ENCODE assay signal across 1 cellular context in the genomic region with DNA sequence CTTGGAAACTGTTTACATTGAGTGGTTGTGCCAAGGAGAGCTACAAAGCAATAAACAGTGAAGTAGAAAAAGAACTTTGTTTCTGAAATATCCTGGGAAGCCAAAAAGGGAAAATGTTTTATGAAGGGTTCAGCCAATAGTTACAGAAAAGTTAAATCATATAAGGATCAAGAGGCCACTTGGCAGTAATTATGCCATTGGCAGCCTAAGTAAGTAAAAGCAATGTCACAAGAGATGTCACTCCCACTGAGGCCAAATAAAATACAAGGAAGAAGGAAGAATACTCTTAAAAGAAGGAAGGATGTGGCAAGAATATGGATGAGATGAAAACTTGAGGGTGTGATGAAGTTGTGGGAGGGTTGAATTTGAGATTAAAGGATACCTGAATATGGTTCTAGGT.
TF ChIP-seq lines count a peak whose summit lies in the region.

No MANE protein-coding gene starts in this region.

TF ChIP-seq in K562, 482 proteins besides CTCF, POLR2A, EP300 and RAD21:
- TF ChIP-seq ARID2 (IDR thresholded peaks at IDR 0.05) (no peak), TAF1 (IDR thresholded peaks at IDR 0.05; ENCODE audit: control insufficient read depth, extremely low read depth, insufficient read depth, low read length, severe bottlenecking) (no peak), IRF2 (CRISPR knock-in tag; IDR thresholded peaks at IDR 0.05) (no peak), KLF1 (tag; IDR thresholded peaks at IDR 0.05) (no peak), ZFP1 (CRISPR knock-in tag; IDR thresholded peaks at IDR 0.05) (no peak), BHLHE40 (IDR thresholded peaks at IDR 0.05; ENCODE audit: low read length) (no peak), PHF20 (IDR thresholded peaks at IDR 0.05; ENCODE audit: partially characterized antibody) (no peak), SOX6 (IDR thresholded peaks at IDR 0.05) (no peak), ZNF197 (CRISPR knock-in tag; IDR thresholded peaks at IDR 0.05; ENCODE audit: low read depth) (no peak), FOXK2 (conservative IDR thresholded peaks at IDR 0.05 in 1 of 2, IDR thresholded peaks at IDR 0.05 in 1 of 2; ENCODE audit: low read depth in 2 of 2) (no peak), HEY1 (CRISPR knock-in tag; IDR thresholded peaks at IDR 0.05; ENCODE audit: borderline replicate concordance) (no peak), CREM (IDR thresholded peaks at IDR 0.05; ENCODE audit: low read depth) (no peak), HNRNPK (IDR thresholded peaks at IDR 0.05; ENCODE audit: low read depth, low read length, poor library complexity, severe bottlenecking) (no peak), MCM2 (IDR thresholded peaks at IDR 0.05; ENCODE audit: low read depth) (no peak)
- TF ChIP-seq, protein P1, sequence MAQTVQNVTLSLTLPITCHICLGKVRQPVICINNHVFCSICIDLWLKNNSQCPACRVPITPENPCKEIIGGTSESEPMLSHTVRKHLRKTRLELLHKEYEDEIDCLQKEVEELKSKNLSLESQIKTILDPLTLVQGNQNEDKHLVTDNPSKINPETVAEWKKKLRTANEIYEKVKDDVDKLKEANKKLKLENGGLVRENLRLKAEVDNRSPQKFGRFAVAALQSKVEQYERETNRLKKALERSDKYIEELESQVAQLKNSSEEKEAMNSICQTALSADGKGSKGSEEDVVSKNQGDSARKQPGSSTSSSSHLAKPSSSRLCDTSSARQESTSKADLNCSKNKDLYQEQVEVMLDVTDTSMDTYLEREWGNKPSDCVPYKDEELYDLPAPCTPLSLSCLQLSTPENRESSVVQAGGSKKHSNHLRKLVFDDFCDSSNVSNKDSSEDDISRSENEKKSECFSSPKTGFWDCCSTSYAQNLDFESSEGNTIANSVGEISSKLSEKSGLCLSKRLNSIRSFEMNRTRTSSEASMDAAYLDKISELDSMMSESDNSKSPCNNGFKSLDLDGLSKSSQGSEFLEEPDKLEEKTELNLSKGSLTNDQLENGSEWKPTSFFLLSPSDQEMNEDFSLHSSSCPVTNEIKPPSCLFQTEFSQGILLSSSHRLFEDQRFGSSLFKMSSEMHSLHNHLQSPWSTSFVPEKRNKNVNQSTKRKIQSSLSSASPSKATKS (CRISPR knock-in tag; IDR thresholded peaks at IDR 0.05) = no peak
- TF ChIP-seq, protein P2, sequence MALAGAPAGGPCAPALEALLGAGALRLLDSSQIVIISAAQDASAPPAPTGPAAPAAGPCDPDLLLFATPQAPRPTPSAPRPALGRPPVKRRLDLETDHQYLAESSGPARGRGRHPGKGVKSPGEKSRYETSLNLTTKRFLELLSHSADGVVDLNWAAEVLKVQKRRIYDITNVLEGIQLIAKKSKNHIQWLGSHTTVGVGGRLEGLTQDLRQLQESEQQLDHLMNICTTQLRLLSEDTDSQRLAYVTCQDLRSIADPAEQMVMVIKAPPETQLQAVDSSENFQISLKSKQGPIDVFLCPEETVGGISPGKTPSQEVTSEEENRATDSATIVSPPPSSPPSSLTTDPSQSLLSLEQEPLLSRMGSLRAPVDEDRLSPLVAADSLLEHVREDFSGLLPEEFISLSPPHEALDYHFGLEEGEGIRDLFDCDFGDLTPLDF (CRISPR knock-in tag; IDR thresholded peaks at IDR 0.05) = no peak
- TF ChIP-seq, protein P3, sequence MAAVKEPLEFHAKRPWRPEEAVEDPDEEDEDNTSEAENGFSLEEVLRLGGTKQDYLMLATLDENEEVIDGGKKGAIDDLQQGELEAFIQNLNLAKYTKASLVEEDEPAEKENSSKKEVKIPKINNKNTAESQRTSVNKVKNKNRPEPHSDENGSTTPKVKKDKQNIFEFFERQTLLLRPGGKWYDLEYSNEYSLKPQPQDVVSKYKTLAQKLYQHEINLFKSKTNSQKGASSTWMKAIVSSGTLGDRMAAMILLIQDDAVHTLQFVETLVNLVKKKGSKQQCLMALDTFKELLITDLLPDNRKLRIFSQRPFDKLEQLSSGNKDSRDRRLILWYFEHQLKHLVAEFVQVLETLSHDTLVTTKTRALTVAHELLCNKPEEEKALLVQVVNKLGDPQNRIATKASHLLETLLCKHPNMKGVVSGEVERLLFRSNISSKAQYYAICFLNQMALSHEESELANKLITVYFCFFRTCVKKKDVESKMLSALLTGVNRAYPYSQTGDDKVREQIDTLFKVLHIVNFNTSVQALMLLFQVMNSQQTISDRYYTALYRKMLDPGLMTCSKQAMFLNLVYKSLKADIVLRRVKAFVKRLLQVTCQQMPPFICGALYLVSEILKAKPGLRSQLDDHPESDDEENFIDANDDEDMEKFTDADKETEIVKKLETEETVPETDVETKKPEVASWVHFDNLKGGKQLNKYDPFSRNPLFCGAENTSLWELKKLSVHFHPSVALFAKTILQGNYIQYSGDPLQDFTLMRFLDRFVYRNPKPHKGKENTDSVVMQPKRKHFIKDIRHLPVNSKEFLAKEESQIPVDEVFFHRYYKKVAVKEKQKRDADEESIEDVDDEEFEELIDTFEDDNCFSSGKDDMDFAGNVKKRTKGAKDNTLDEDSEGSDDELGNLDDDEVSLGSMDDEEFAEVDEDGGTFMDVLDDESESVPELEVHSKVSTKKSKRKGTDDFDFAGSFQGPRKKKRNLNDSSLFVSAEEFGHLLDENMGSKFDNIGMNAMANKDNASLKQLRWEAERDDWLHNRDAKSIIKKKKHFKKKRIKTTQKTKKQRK (IDR thresholded peaks at IDR 0.05; ENCODE audit: borderline replicate concordance, low read depth, low read length) = no peak
